20 cellular contexts compared by ENCODE assay signal in genomic region chr3:42495393-42495792, GRCh38. TPM values are rescaled to one million over a fixed set of nuclear protein-coding genes. Genes with fewer than 3 reads are reported as not detected.
"Had no signal": no experiment of that assay in that cellular context is flagged by ENCODE, and none has a peak within 500 bp of the region (broad histone marks: within the 10 kb centered on the region; RNA-seq: fewer than 3 reads in every experiment).

No MANE protein-coding gene starts in this region.

- H3K27ac Mint-ChIP-seq: activated CD4-positive, alpha-beta T cell treated with anti-CD3 and anti-CD28 coated beads, Interleukin-2, amount 10 ng/mL, durations not matched to agents 24 days and 14 days; activated naive CD8-positive, alpha-beta T cell treated with anti-CD3 and anti-CD28 coated beads for 36 hours; memory B cell; stimulated activated naive B cell treated with anti-CD40 and anti-IgM and Interleukin-4, amounts not matched to agents 10 μg/mL and 1 μg/mL and 100 μg/mL, for 72 hours had no signal

- H3K9me3 ChIP-seq: left ventricle myocardium inferior, mucosa of descending colon, vagina had no signal

- H3K27me3 ChIP-seq: vagina had no signal

- H3K36me3 Mint-ChIP-seq: activated naive CD8-positive, alpha-beta T cell treated with anti-CD3 and anti-CD28 coated beads for 36 hours; memory B cell; stimulated activated naive B cell treated with anti-CD40 and anti-IgM and Interleukin-4, amounts not matched to agents 10 μg/mL and 1 μg/mL and 100 μg/mL, for 72 hours had no signal

- H3K4me1 Mint-ChIP-seq: activated CD4-positive, alpha-beta T cell treated with anti-CD3 and anti-CD28 coated beads, Interleukin-2, amount 10 ng/mL, durations not matched to agents 24 days and 14 days; activated naive CD8-positive, alpha-beta T cell treated with anti-CD3 and anti-CD28 coated beads for 36 hours had no signal

- H3K4me2 ChIP-seq: smooth muscle cell had no signal

- ATAC-seq: activated CD4-positive, CD25-positive, alpha-beta regulatory T cell treated with anti-CD3 and anti-CD28 coated beads, Interleukin-2, amount 50 U/mL, for 24 hours; sciatic nerve; SK-N-SH treated with all-trans-retinoic acid at 6 μM for 48 hours; stimulated activated naive B cell treated with anti-CD40 and anti-IgM and Interleukin-4, amounts not matched to agents 10 μg/mL and 1 μg/mL and 100 μg/mL, for 72 hours had no signal

- H3K9me3 Mint-ChIP-seq: activated CD4-positive, alpha-beta T cell treated with anti-CD3 and anti-CD28 coated beads, Interleukin-2, amount 10 ng/mL, durations not matched to agents 24 days and 14 days; activated naive CD8-positive, alpha-beta T cell treated with anti-CD3 and anti-CD28 coated beads for 36 hours; memory B cell; neural crest cell; stimulated activated naive B cell treated with anti-CD40 and anti-IgM and Interleukin-4, amounts not matched to agents 10 μg/mL and 1 μg/mL and 100 μg/mL, for 72 hours had no signal

- DNase-seq: activated CD4-positive, alpha-beta T cell treated with anti-CD3 and anti-CD28 coated beads, Interleukin-2, amount 10 ng/mL, durations not matched to agents 24 days and 14 days; activated naive CD8-positive, alpha-beta T cell treated with anti-CD3 and anti-CD28 coated beads for 36 hours; activated T-cell treated with anti-CD3 and anti-CD28 coated beads for 4 hours; central memory CD4-positive, alpha-beta T cell; dorsolateral prefrontal cortex; erythroblast; foreskin melanocyte; left ventricle myocardium inferior; mucosa of descending colon; stimulated activated CD4-positive, alpha-beta T cell treated with anti-CD3 and anti-CD28 coated beads, Interleukin-15, amount 100 ng/mL, for 24 hours; stimulated activated naive B cell treated with anti-CD40 and anti-IgM and Interleukin-4, amounts not matched to agents 10 μg/mL and 1 μg/mL and 100 μg/mL, for 72 hours; trophoblast cell had no signal

- H3K4me3 Mint-ChIP-seq: activated CD4-positive, alpha-beta T cell treated with anti-CD3 and anti-CD28 coated beads, Interleukin-2, amount 10 ng/mL, durations not matched to agents 24 days and 14 days; activated naive CD8-positive, alpha-beta T cell treated with anti-CD3 and anti-CD28 coated beads for 36 hours; memory B cell; neural crest cell; stimulated activated naive B cell treated with anti-CD40 and anti-IgM and Interleukin-4, amounts not matched to agents 10 μg/mL and 1 μg/mL and 100 μg/mL, for 72 hours had no signal

- H3K4me3 ChIP-seq: dorsolateral prefrontal cortex, left ventricle myocardium inferior, mucosa of descending colon, smooth muscle cell, vagina had no signal

- H3K27ac ChIP-seq: dorsolateral prefrontal cortex, left ventricle myocardium inferior, vagina had no signal

- H3K36me3 ChIP-seq: left ventricle myocardium inferior, vagina had no signal

RNA-seq across cellular contexts. Expression of gene VIPR1, which starts 7.0 kb away (rescaled TPM):
- total RNA-seq: fibroblast of lung had no signal
